Comparison of ENCODE assay signal across 12 cellular contexts in the genomic region with DNA sequence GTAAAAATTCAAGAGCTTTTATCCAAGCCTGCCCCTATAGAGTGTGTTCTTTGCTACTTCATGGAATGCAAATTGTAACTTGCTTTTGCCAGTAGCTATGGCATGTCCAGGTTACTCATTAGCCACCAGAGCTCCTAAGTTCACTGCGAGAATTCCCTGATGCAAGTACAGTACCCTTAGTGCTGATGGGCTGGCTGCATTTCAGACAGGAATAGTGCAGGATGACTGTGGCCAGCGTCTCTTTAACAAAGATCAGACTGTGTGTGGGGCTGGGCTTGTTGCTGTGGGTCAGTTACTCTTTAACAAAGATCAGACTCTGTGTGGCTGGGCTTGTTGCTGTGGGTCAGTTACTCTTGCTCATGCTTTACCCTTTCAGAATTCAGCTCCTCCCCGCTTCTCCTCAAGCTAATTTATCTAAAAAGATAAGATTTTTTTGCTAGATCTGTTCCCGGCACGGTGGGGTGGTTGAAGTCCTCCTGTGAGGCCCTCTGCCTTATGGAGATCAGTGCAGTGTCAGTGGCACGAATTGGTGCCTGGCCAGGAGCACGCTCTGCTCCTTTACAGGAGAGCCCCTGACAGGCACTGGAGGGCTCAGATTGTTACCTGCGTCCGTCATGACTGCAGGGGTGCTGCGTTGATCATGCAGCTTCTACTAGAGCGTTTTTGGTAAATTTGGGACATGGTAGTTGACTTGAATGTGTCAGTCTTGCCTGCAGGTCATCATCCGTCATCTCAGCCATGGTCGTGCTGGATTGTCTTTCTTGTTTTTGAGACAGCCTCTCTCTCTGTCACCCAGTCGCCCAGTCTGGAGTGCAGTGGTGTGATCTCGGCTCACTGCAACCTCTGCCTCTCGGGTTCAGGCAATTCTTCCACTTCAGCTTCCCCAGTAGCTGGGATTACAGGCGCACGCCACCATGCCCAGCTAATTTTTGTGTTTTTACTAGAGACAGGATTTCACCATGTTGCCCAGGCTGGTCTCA. TPM values are rescaled to one million over a fixed set of nuclear protein-coding genes. Genes with fewer than 3 reads are reported as not detected.
DNase-seq lines count a peak whose midpoint lies in the region; ATAC-seq, FAIRE-seq and TF ChIP-seq lines count a peak whose summit lies in the region.
"Had no signal": no experiment of that assay in that cellular context is flagged by ENCODE, and none has a peak within 500 bp of the region (broad histone marks: within the 10 kb centered on the region; RNA-seq: fewer than 3 reads in every experiment).

No MANE protein-coding gene starts in this region.

- peaks cover 19% of the 10 kb centered on the region for H3K79me2 ChIP-seq in fibroblast of lung (ENCODE audit: control insufficient read depth, insufficient read depth, low read length)

- intact Hi-C loops in mucosa of descending colon (cut with DNase I, micrococcal nuclease) (no loop called here), spleen (cut with DNase I; ENCODE audit: low total_unique reads) (no loop called here)

- H3K9me3 ChIP-seq in fibroblast of lung (ENCODE audit: control insufficient read depth, insufficient read depth, low read depth, low read length) = no peaks in the 10 kb centered on the region
- H3K9me3 ChIP-seq in mucosa of descending colon = peaks cover 9% of the 10 kb centered on the region
- H3K9me3 ChIP-seq in spleen = peaks cover 4 to 21% (median 16%) of the 10 kb centered on the region in 8 donors
- H3K9me3 ChIP-seq: SJSA1 had no signal

- 83 to 90% (median 86%) methylated on average over 18 of the region's 18 CpGs for WGBS in spleen, 5 donors

- H3K4me3 ChIP-seq in fibroblast of lung (replicated peaks in 1 of 4; ENCODE audit: control extremely low read depth in 1 of 4, insufficient read depth in 1 of 4, low read depth in 3 of 4, low read length in 4 of 4) = no peak overlapping the region
- no peak overlapping the region for H3K4me3 ChIP-seq in mucosa of descending colon
- H3K4me3 ChIP-seq in spleen = no peak overlapping the region
- H3K4me3 ChIP-seq: coronary artery, SJSA1 had no signal

- TF ChIP-seq CTCF in fibroblast of lung (conservative IDR thresholded peaks at IDR 0.05 in 1 of 2, IDR thresholded peaks at IDR 0.05 in 1 of 2; ENCODE audit: low read depth in 1 of 2, low read length in 2 of 2) = no peak
- no peak for TF ChIP-seq CTCF in mucosa of descending colon (IDR thresholded peaks at IDR 0.05)
- TF ChIP-seq CTCF in spleen (IDR thresholded peaks at IDR 0.05 in 8 of 11, conservative IDR thresholded peaks at IDR 0.05 in 3 of 11) = no peak

- no peaks in the 10 kb centered on the region for H4K20me1 ChIP-seq in fibroblast of lung (ENCODE audit: control insufficient read depth, extremely low read depth, insufficient read depth, low read length)

- no peaks in the 10 kb centered on the region for H3K27me3 ChIP-seq in fibroblast of lung (ENCODE audit: control insufficient read depth, insufficient read depth, low read length)
- no peaks in the 10 kb centered on the region for H3K27me3 ChIP-seq in spleen (replicated peaks in 1 of 7)
- H3K27me3 ChIP-seq: SJSA1 had no signal

- H3K36me3 ChIP-seq in fibroblast of lung (ENCODE audit: control insufficient read depth, insufficient read depth, low read length) (no peaks in the 10 kb centered on the region), mucosa of descending colon (ENCODE audit: low read depth) (no peaks in the 10 kb centered on the region), spleen (peaks cover 0 to 83% (median 9%) of the 10 kb centered on the region in 6 donors)
- H3K36me3 ChIP-seq: SJSA1 had no signal

- H3K27ac ChIP-seq in fibroblast of lung (ENCODE audit: insufficient read depth, low read length) = no peak overlapping the region
- H3K27ac ChIP-seq in spleen = peak overlapping the region in 3 of 8 donors; percentile 7 to 28 (median 10)
- H3K27ac ChIP-seq: C4-2B, coronary artery, SJSA1 had no signal

- FAIRE-seq in RCC 7860 (lab: Jason Lieb, UNC) = peak; percentile 97

- no peak for TF ChIP-seq POLR2A in spleen (IDR thresholded peaks at IDR 0.05)

- H3K4me1 ChIP-seq in fibroblast of lung (ENCODE audit: control insufficient read depth, extremely low read depth, insufficient read depth, low read length) (no peaks in the 10 kb centered on the region), mucosa of descending colon (ENCODE audit: low read depth) (peaks cover 43% of the 10 kb centered on the region), spleen (peaks cover 3 to 62% (median 41%) of the 10 kb centered on the region in 6 donors)
- H3K4me1 ChIP-seq: SJSA1 had no signal

- no peak overlapping the region for H2AFZ ChIP-seq in fibroblast of lung (ENCODE audit: low read length)

- ATAC-seq in mucosa of descending colon = peak; percentile 90
- ATAC-seq in GM21825 (IDR thresholded peaks at IDR 0.05; ENCODE audit: unreplicated experiment) = no peak

- H3K4me2 ChIP-seq in fibroblast of lung (ENCODE audit: extremely low read depth, insufficient read depth, low read length) = no peak overlapping the region

- peak; percentile 62 for DNase-seq in Ammon's horn (ENCODE audit: low spot score)
- peak; percentile 95 for DNase-seq in RCC 7860 (ENCODE audit: low spot score)
- DNase-seq in fibroblast of lung (ENCODE audit: low read depth in 2 of 2) = peak; percentile 21 to 81
- DNase-seq in mucosa of descending colon = peak in 2 of 3 donors; percentile 64 to 79
- DNase-seq in NCI-H1092 (lab: John Stamatoyannopoulos, UW) = no peak
- no peak for DNase-seq in spleen
- DNase-seq in putamen (ENCODE audit: low spot score) = no peak
- DNase-seq: NCI-H187 had no signal

- no peak overlapping the region for H3K9ac ChIP-seq in fibroblast of lung (ENCODE audit: insufficient read depth, low read length)

RNA-seq across cellular contexts. Expression of a gene that starts 27.0 kb away (rescaled TPM):
- total RNA-seq in fibroblast of lung (19.8 and 21.6 TPM in 2 replicates), mucosa of descending colon (100 to 1,000 TPM in 1 of 3 donors, 10 to 100 TPM in 2; 68.8 to 105 (median 99.5) TPM), spleen (100 to 1,000 TPM; 139 to 321 (median 170) TPM)
- polyA plus RNA-seq in fibroblast of lung (46.1 and 65.6 TPM in 2 replicates), spleen (100 to 1,000 TPM in 1 of 3 donors, 10 to 100 TPM in 2; 32.7 to 102 (median 34.1) TPM)
- 43.7 and 46.4 TPM in 2 replicates for polyA plus RNA-seq in fibroblast of lung (2012)
- polyA minus RNA-seq in fibroblast of lung (ENCODE audit: low replicate concordance) = 90.0 and 93.8 TPM in 2 replicates

RNA-seq across cellular contexts. Expression of a gene that starts 42.1 kb away (rescaled TPM):
- total RNA-seq in fibroblast of lung (49.6 and 54.3 TPM in 2 replicates), mucosa of descending colon (10 to 100 TPM; 52.3 to 64.3 (median 55.3) TPM), spleen (100 to 1,000 TPM in 6 of 7 donors, 10 to 100 TPM in 1; 82.2 to 218 (median 121) TPM)
- polyA plus RNA-seq in fibroblast of lung (59.9 and 68.4 TPM in 2 replicates), spleen (10 to 100 TPM; 37.2 to 63.2 (median 39.3) TPM)
- 103 and 112 TPM in 2 replicates for polyA plus RNA-seq in fibroblast of lung (2012)
- polyA minus RNA-seq in fibroblast of lung (ENCODE audit: low replicate concordance) = 68.5 and 95.8 TPM in 2 replicates

Comparison
In these comparisons a context has a peak if more than half of its experiments do, and no peak if none do; other contexts are left out.
1. DNase-seq: peak in Ammon's horn (single experiment), RCC 7860 (single experiment), fibroblast of lung (2 of 2) and mucosa of descending colon (2 of 3); none in NCI-H1092 (single experiment), spleen (single experiment) and putamen (single experiment).